9 cellular contexts compared by ENCODE assay signal in genomic region chr11:11841121-11841604, GRCh38. TPM values are rescaled to one million over a fixed set of nuclear protein-coding genes. Genes with fewer than 3 reads are reported as not detected.
A peak's percentile ranks its signal among the peaks of the same experiment; 100 is the strongest.
DNase-seq lines count a peak whose midpoint lies in the region; ATAC-seq, FAIRE-seq and TF ChIP-seq lines count a peak whose summit lies in the region.
"Had no signal": no experiment of that assay in that cellular context is flagged by ENCODE, and none has a peak within 500 bp of the region (broad histone marks: within the 10 kb centered on the region; RNA-seq: fewer than 3 reads in every experiment).

No MANE protein-coding gene starts in this region.

- H3K4me3 Mint-ChIP-seq in activated CD4-positive, alpha-beta memory T cell treated with anti-CD3 and anti-CD28 coated beads, Interleukin-2, amount 10 ng/mL, durations not matched to agents 7 days and 5 days = no peak overlapping the region
- no peak overlapping the region for H3K4me3 Mint-ChIP-seq in activated CD4-positive, alpha-beta memory T cell treated with anti-CD3 and anti-CD28 coated beads for 36 hours
- no peak overlapping the region for H3K4me3 Mint-ChIP-seq in Calu3 (ENCODE audit: low read depth, unreplicated experiment)
- H3K4me3 Mint-ChIP-seq: memory B cell had no signal

- FAIRE-seq in bronchial epithelial cell (lab: Jason Lieb, UNC) = no peak

- H3K36me3 Mint-ChIP-seq in activated CD4-positive, alpha-beta memory T cell treated with anti-CD3 and anti-CD28 coated beads, Interleukin-2, amount 10 ng/mL, durations not matched to agents 7 days and 5 days (ENCODE audit: low read depth) = no peaks in the 10 kb centered on the region
- H3K36me3 Mint-ChIP-seq in activated CD4-positive, alpha-beta memory T cell treated with anti-CD3 and anti-CD28 coated beads for 36 hours = no peaks in the 10 kb centered on the region
- peaks cover 8% of the 10 kb centered on the region for H3K36me3 Mint-ChIP-seq in Calu3 (ENCODE audit: insufficient read depth, unreplicated experiment)
- H3K36me3 Mint-ChIP-seq: memory B cell had no signal

- H3K27me3 Mint-ChIP-seq in activated CD4-positive, alpha-beta memory T cell treated with anti-CD3 and anti-CD28 coated beads, Interleukin-2, amount 10 ng/mL, durations not matched to agents 7 days and 5 days = peaks cover 23% of the 10 kb centered on the region
- no peaks in the 10 kb centered on the region for H3K27me3 Mint-ChIP-seq in activated CD4-positive, alpha-beta memory T cell treated with anti-CD3 and anti-CD28 coated beads for 36 hours
- H3K27me3 Mint-ChIP-seq in Calu3 (ENCODE audit: unreplicated experiment) = no peaks in the 10 kb centered on the region

- DNase-seq in activated CD4-positive, alpha-beta memory T cell treated with anti-CD3 and anti-CD28 coated beads, Interleukin-2, amount 10 ng/mL, durations not matched to agents 7 days and 5 days = no peak
- DNase-seq in activated CD4-positive, alpha-beta memory T cell treated with anti-CD3 and anti-CD28 coated beads for 36 hours = no peak
- peak; percentile 82 for DNase-seq in NCI-H2227 treated with DMSO at 0.1 percent for 48 hours (lab: John Stamatoyannopoulos, UW)
- DNase-seq in bronchial epithelial cell (ENCODE audit: low read depth) = no peak
- no peak for DNase-seq in kidney epithelial cell (ENCODE audit: low read depth)
- no peak for DNase-seq in Calu3

- peak overlapping the region; percentile 66 for H3K4me3 ChIP-seq in bronchial epithelial cell (ENCODE audit: low read depth, low read length)
- peak overlapping the region; percentile 86 for H3K4me3 ChIP-seq in kidney epithelial cell (ENCODE audit: low read depth, low read length)
- peak overlapping the region; percentile 79 to 89 for H3K4me3 ChIP-seq in stomach smooth muscle (ENCODE audit: low read length in 2 of 2)

- H3K27ac ChIP-seq in stomach smooth muscle (ENCODE audit: low read length) = peak overlapping the region; percentile 94

- peaks cover 11% of the 10 kb centered on the region for H3K4me1 ChIP-seq in stomach smooth muscle (ENCODE audit: control insufficient read depth, insufficient read depth, low read length)

- CTCF ChIA-PET in activated CD4-positive, alpha-beta memory T cell treated with anti-CD3 and anti-CD28 coated beads, Interleukin-2, amount 10 ng/mL, durations not matched to agents 7 days and 5 days (lab: Charles Lee) = interaction anchor here (0.8 to 4.5 kb wide), 7 partner anchors 8 to 118 kb away, joined by 3 to 26 read pairs (median 5); no protein-coding TSS in a partner anchor
- CTCF ChIA-PET in activated CD4-positive, alpha-beta memory T cell treated with anti-CD3 and anti-CD28 coated beads for 36 hours (lab: Charles Lee) = interaction anchor here (0.9 to 2.9 kb wide), 6 partner anchors 9 to 42 kb away, joined by 3 to 15 read pairs (median 4); no protein-coding TSS in a partner anchor
- CTCF ChIA-PET in Calu3 (lab: Charles Lee) = interaction anchor here (0.7 kb wide), 1 partner anchor 383 kb away, joined by 3 read pairs; no protein-coding TSS in a partner anchor

- H3K36me3 ChIP-seq in bronchial epithelial cell (ENCODE audit: control insufficient read depth, insufficient read depth, low read length) (no peaks in the 10 kb centered on the region), kidney epithelial cell (ENCODE audit: control insufficient read depth, insufficient read depth, low read length) (no peaks in the 10 kb centered on the region), stomach smooth muscle (ENCODE audit: control insufficient read depth in 2 of 2, insufficient read depth in 2 of 2, low read length in 2 of 2) (no peaks in the 10 kb centered on the region)

- peak overlapping the region; percentile 51 for H3K27ac Mint-ChIP-seq in activated CD4-positive, alpha-beta memory T cell treated with anti-CD3 and anti-CD28 coated beads, Interleukin-2, amount 10 ng/mL, durations not matched to agents 7 days and 5 days
- no peak overlapping the region for H3K27ac Mint-ChIP-seq in activated CD4-positive, alpha-beta memory T cell treated with anti-CD3 and anti-CD28 coated beads for 36 hours
- H3K27ac Mint-ChIP-seq in Calu3 (ENCODE audit: unreplicated experiment) = no peak overlapping the region
- H3K27ac Mint-ChIP-seq: memory B cell had no signal

- TF ChIP-seq CTCF in bronchial epithelial cell (IDR thresholded peaks at IDR 0.05; ENCODE audit: insufficient read depth, low read length, severe bottlenecking) = no peak
- no peak for TF ChIP-seq CTCF in kidney epithelial cell (IDR thresholded peaks at IDR 0.05; ENCODE audit: insufficient read depth, low read length, poor library complexity, severe bottlenecking)
- TF ChIP-seq CTCF in Calu3 (IDR thresholded peaks at IDR 0.05; ENCODE audit: unreplicated experiment) = no peak

- H3K4me1 Mint-ChIP-seq in activated CD4-positive, alpha-beta memory T cell treated with anti-CD3 and anti-CD28 coated beads, Interleukin-2, amount 10 ng/mL, durations not matched to agents 7 days and 5 days = peaks cover 5% of the 10 kb centered on the region
- H3K4me1 Mint-ChIP-seq in activated CD4-positive, alpha-beta memory T cell treated with anti-CD3 and anti-CD28 coated beads for 36 hours (ENCODE audit: low read depth) = peaks cover 19% of the 10 kb centered on the region
- no peaks in the 10 kb centered on the region for H3K4me1 Mint-ChIP-seq in Calu3 (ENCODE audit: low read depth, unreplicated experiment)

- POLR2A ChIA-PET in activated CD4-positive, alpha-beta memory T cell treated with anti-CD3 and anti-CD28 coated beads, Interleukin-2, amount 10 ng/mL, durations not matched to agents 7 days and 5 days (lab: Charles Lee) = interaction anchor here (0.7 to 4.7 kb wide), 11 partner anchors 11 to 1090 kb away, joined by 3 to 31 read pairs (median 3); partner anchors contain the start of genes CTR9 and EIF4G2
- POLR2A ChIA-PET in activated CD4-positive, alpha-beta memory T cell treated with anti-CD3 and anti-CD28 coated beads for 36 hours (lab: Charles Lee) = interaction anchor here (1.3 to 3.6 kb wide), 2 partner anchors 23 to 1032 kb away, joined by 3 to 25 read pairs; partner anchors contain the start of gene EIF4G2

- peak overlapping the region; percentile 91 to 93 for H3K9ac ChIP-seq in stomach smooth muscle (ENCODE audit: low read length in 2 of 2)

- no peaks in the 10 kb centered on the region for H3K27me3 ChIP-seq in bronchial epithelial cell (ENCODE audit: control insufficient read depth, insufficient read depth, low read length)
- H3K27me3 ChIP-seq in kidney epithelial cell (ENCODE audit: control insufficient read depth, insufficient read depth, low read length) = no peaks in the 10 kb centered on the region
- no peaks in the 10 kb centered on the region for H3K27me3 ChIP-seq in stomach smooth muscle (ENCODE audit: control insufficient read depth in 1 of 2, insufficient read depth in 2 of 2, low read length in 2 of 2)

- ATAC-seq in HG02642 (IDR thresholded peaks at IDR 0.05; ENCODE audit: poor library complexity, unreplicated experiment) = peak; percentile 5

- no TSS peak for BruUV-seq in Calu3 (replicated peaks; lab: Mats Ljungman, UMichigan)

- no peaks in the 10 kb centered on the region for H3K9me3 Mint-ChIP-seq in activated CD4-positive, alpha-beta memory T cell treated with anti-CD3 and anti-CD28 coated beads, Interleukin-2, amount 10 ng/mL, durations not matched to agents 7 days and 5 days
- H3K9me3 Mint-ChIP-seq in activated CD4-positive, alpha-beta memory T cell treated with anti-CD3 and anti-CD28 coated beads for 36 hours = no peaks in the 10 kb centered on the region
- no peaks in the 10 kb centered on the region for H3K9me3 Mint-ChIP-seq in Calu3 (ENCODE audit: low read depth, unreplicated experiment)
- H3K9me3 Mint-ChIP-seq: memory B cell had no signal

- H3K9me3 ChIP-seq in stomach smooth muscle (ENCODE audit: control insufficient read depth in 2 of 2, low read length in 2 of 2) = no peaks in the 10 kb centered on the region

- intact Hi-C loops in activated CD4-positive, alpha-beta memory T cell treated with anti-CD3 and anti-CD28 coated beads for 36 hours (cut with micrococcal nuclease) = loop anchor here (5.0 to 10.0 kb wide), 10 partner anchors 41 to 1384 kb away; partner anchors contain the start of genes AMPD3, CTR9, GALNT18 and MICAL2
- intact Hi-C loops in Calu3 (cut with micrococcal nuclease; ENCODE audit: unreplicated experiment) = no loop called here

RNA-seq across cellular contexts. Expression of gene USP47, which starts 0.6 kb away (rescaled TPM):
- 10 to 100 TPM; 38.9 to 41.7 TPM for total RNA-seq in activated CD4-positive, alpha-beta memory T cell treated with anti-CD3 and anti-CD28 coated beads, Interleukin-2, amount 10 ng/mL, durations not matched to agents 7 days and 5 days
- 10 to 100 TPM; 58.5 to 64.0 TPM for total RNA-seq in activated CD4-positive, alpha-beta memory T cell treated with anti-CD3 and anti-CD28 coated beads for 36 hours
- 54.0 and 73.2 TPM in 2 replicates for total RNA-seq in bronchial epithelial cell
- 46.3 and 46.5 TPM in 2 replicates for total RNA-seq in kidney epithelial cell
- 37.5 and 40.8 TPM in 2 replicates for total RNA-seq in Calu3 (2022)
